ENCODE assay signal across 8 cellular contexts in genomic region chr4:6250235-6250983, GRCh38. TPM values are rescaled to one million over a fixed set of nuclear protein-coding genes. Genes with fewer than 3 reads are reported as not detected.
DNase-seq lines count a peak whose midpoint lies in the region; ATAC-seq and TF ChIP-seq lines count a peak whose summit lies in the region.

No MANE protein-coding gene starts in this region.

- intact Hi-C loops in testis (cut with DNase I; ENCODE audit: low total_unique reads): no loop called here

- no peaks in the 10 kb centered on the region for H3K36me3 ChIP-seq in testis (ENCODE audit: low read depth, missing control alignments)

- H3K9me3 Mint-ChIP-seq in HFFc6 (no peaks in the 10 kb centered on the region; the same call in 1 of the 2 replicates), brain (peaks cover 0 to 10% (median 7%) of the 10 kb centered on the region in 5 experiments), immature natural killer cell (no peaks in the 10 kb centered on the region)

- H3K4me3 Mint-ChIP-seq in HFFc6 (no peak overlapping the region), brain (peak overlapping the region in 4 of 5 experiments; percentile 0 to 67 (median 64)), immature natural killer cell (no peak overlapping the region)

- no peaks in the 10 kb centered on the region for H3K4me1 Mint-ChIP-seq in HFFc6 (ENCODE audit: low read depth)
- H3K4me1 Mint-ChIP-seq in brain: peaks cover 6% of the 10 kb centered on the region
- no peaks in the 10 kb centered on the region for H3K4me1 Mint-ChIP-seq in immature natural killer cell

- H3K27ac ChIP-seq in testis: no peak overlapping the region

- no peak overlapping the region for H3K4me3 ChIP-seq in testis

- H3K27me3 Mint-ChIP-seq in HFFc6 (ENCODE audit: insufficient read depth) (peaks cover 18% of the 10 kb centered on the region), brain (peaks cover 38% of the 10 kb centered on the region), immature natural killer cell (ENCODE audit: low read depth in 3 of 3) (peaks cover 1 to 17% (median 9%) of the 10 kb centered on the region in 3 donors)

- H3K27ac Mint-ChIP-seq in HFFc6 (no peak overlapping the region), brain (peak overlapping the region in 2 of 5 experiments; percentile 3 to 14), immature natural killer cell (no peak overlapping the region)

- TF ChIP-seq CTCF in HFFc6 (IDR thresholded peaks at IDR 0.05) (peak; percentile 93), brain (conservative IDR thresholded peaks at IDR 0.05) (peak; percentile 86 to 88), testis (IDR thresholded peaks at IDR 0.05) (peak; percentile 86 to 94 (median 89))

- no peaks in the 10 kb centered on the region for H3K9me3 ChIP-seq in testis

- WGBS in testis, 2 donors: 11 to 12% methylated on average over 14 to 15 of the region's 15 CpGs

- peak; percentile 41 for DNase-seq in DMS153 treated with DMSO at 0.1 percent for 48 hours (lab: John Stamatoyannopoulos, UW; ENCODE audit: unreplicated experiment)
- DNase-seq in HFFc6: peak; percentile 69
- DNase-seq in NCI-H69 (lab: John Stamatoyannopoulos, UW): peak; percentile 71
- peak; percentile 57 to 66 (median 58) for DNase-seq in immature natural killer cell
- DNase-seq in testis: no peak

- no peaks in the 10 kb centered on the region for H3K36me3 Mint-ChIP-seq in HFFc6 (ENCODE audit: low read depth)
- no peaks in the 10 kb centered on the region for H3K36me3 Mint-ChIP-seq in brain
- H3K36me3 Mint-ChIP-seq in immature natural killer cell: no peaks in the 10 kb centered on the region

- TF ChIP-seq POLR2A in testis (IDR thresholded peaks at IDR 0.05): no peak

- no peaks in the 10 kb centered on the region for H3K27me3 ChIP-seq in testis

- ATAC-seq in HG03139 (IDR thresholded peaks at IDR 0.05; ENCODE audit: unreplicated experiment) (no peak), HG02798 (IDR thresholded peaks at IDR 0.05; ENCODE audit: poor library complexity, unreplicated experiment) (no peak)

- H3K4me1 ChIP-seq in testis: peaks cover 5% of the 10 kb centered on the region

RNA-seq across cellular contexts. Expression of gene WFS1, which starts 19.2 kb away (rescaled TPM):
- 10 to 100 TPM; 47.3 to 72.1 (median 56.0) TPM for total RNA-seq in HFFc6 (2021; fragmentation: NEBNext Ultra II Directional; extraction: Animal tissue kit (Norgen Biotek cat#: 25700))
- polyA plus RNA-seq in brain (ENCODE audit: insufficient read depth, low read depth, low replicate concordance) (39.2 TPM), immature natural killer cell (1 to 10 TPM; 2.5 to 7.2 (median 5.8) TPM), testis (ENCODE audit: insufficient read depth, low read depth, low replicate concordance) (80.4 TPM)
- total RNA-seq in testis: 100 to 1,000 TPM; 124 to 202 TPM

RNA-seq across cellular contexts. Expression of gene JAKMIP1, which starts 50.1 kb away (rescaled TPM):
- total RNA-seq in HFFc6 (2021; fragmentation: NEBNext Ultra II Directional; extraction: Animal tissue kit (Norgen Biotek cat#: 25700)): not detected
- polyA plus RNA-seq in brain (ENCODE audit: insufficient read depth, low read depth, low replicate concordance) (42.6 TPM), immature natural killer cell (1 to 10 TPM; 1.2 to 7.9 (median 6.5) TPM), testis (ENCODE audit: insufficient read depth, low read depth, low replicate concordance) (10.7 TPM)
- 10 to 100 TPM; 15.2 to 18.1 TPM for total RNA-seq in testis

Comparison
In these comparisons a context has a peak if more than half of its experiments do, and no peak if none do; other contexts are left out.
1. H3K4me3 Mint-ChIP-seq: peak in brain (4 of 5); none in HFFc6 (single experiment) and immature natural killer cell (0 of 5).
2. Peak in every context shown above with its lines, with median percentiles within 50 percentile points of each other: CTCF ChIP-seq.